In the genomic region with DNA sequence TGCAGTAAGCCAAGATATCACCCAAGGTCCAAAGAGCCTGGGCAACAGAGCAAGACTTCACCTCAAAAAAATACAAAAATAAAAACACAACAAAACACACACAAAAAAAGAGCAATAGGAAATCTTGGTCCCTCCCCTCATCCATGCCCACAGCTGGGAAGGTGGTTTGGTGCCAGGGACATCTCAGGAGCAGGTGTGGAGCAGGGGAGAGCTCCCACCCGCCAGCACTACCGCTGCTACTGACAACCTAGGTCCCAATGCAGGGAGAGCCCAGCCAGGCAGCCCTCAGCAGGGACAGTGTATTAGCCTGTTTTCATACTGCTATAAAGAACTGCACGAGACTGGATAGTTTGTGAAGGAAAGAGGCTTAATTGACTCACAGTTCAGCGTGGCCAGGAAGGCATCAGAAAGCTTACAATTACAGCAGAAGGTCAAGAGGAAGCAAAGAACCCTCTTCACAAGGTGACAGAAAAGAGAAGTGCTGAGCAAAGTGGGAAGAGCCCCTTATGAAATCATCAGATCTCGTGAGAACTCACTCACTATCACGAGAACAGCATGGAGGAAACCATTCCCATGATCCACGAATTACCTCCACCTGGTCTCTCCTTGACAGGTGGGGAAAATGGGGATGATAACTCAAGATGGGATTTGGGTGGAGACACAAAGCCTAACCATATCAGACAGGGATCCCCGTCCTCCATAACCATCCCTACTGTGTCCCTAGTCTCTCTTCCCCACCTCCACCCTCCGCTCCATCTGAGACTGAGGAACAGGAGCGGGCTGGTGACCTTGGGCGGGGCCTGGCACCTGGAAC, we compare ENCODE assay signal across 2 cellular contexts.
TF ChIP-seq lines count a peak whose summit lies in the region.

No MANE protein-coding gene starts in this region.

TF ChIP-seq in IMR-90, 13 proteins besides CTCF, POLR2A, EP300 and RAD21 (continued from another document):
- TF ChIP-seq NFE2L2 (IDR thresholded peaks at IDR 0.05; ENCODE audit: low read depth, low read length) (no peak), CHD1 (IDR thresholded peaks at IDR 0.05; ENCODE audit: low read depth, low read length) (no peak), BHLHE40 (IDR thresholded peaks at IDR 0.05; ENCODE audit: low read depth, low read length) (no peak), RCOR1 (IDR thresholded peaks at IDR 0.05; ENCODE audit: insufficient replicate concordance, low read length) (no peak), RFX5 (IDR thresholded peaks at IDR 0.05; ENCODE audit: low read depth, low read length) (no peak), FOS (IDR thresholded peaks at IDR 0.05; ENCODE audit: low read depth, low read length) (no peak), SMC3 (IDR thresholded peaks at IDR 0.05; ENCODE audit: low read depth, low read length) (no peak), MAZ (IDR thresholded peaks at IDR 0.05; ENCODE audit: borderline replicate concordance, low read depth, low read length) (no peak), USF2 (IDR thresholded peaks at IDR 0.05; ENCODE audit: low read depth, low read length) (no peak)
- TF ChIP-seq, protein P1, sequence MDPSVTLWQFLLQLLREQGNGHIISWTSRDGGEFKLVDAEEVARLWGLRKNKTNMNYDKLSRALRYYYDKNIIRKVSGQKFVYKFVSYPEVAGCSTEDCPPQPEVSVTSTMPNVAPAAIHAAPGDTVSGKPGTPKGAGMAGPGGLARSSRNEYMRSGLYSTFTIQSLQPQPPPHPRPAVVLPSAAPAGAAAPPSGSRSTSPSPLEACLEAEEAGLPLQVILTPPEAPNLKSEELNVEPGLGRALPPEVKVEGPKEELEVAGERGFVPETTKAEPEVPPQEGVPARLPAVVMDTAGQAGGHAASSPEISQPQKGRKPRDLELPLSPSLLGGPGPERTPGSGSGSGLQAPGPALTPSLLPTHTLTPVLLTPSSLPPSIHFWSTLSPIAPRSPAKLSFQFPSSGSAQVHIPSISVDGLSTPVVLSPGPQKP (IDR thresholded peaks at IDR 0.05; ENCODE audit: borderline replicate concordance, low read depth, low read length): no peak

TF ChIP-seq in GM23338, 12 proteins besides CTCF, POLR2A, EP300 and RAD21 (continued from another document):
- no peak for TF ChIP-seq ZNF331 (CRISPR knock-in tag; IDR thresholded peaks at IDR 0.05; ENCODE audit: low read depth)
- TF ChIP-seq, protein P2, sequence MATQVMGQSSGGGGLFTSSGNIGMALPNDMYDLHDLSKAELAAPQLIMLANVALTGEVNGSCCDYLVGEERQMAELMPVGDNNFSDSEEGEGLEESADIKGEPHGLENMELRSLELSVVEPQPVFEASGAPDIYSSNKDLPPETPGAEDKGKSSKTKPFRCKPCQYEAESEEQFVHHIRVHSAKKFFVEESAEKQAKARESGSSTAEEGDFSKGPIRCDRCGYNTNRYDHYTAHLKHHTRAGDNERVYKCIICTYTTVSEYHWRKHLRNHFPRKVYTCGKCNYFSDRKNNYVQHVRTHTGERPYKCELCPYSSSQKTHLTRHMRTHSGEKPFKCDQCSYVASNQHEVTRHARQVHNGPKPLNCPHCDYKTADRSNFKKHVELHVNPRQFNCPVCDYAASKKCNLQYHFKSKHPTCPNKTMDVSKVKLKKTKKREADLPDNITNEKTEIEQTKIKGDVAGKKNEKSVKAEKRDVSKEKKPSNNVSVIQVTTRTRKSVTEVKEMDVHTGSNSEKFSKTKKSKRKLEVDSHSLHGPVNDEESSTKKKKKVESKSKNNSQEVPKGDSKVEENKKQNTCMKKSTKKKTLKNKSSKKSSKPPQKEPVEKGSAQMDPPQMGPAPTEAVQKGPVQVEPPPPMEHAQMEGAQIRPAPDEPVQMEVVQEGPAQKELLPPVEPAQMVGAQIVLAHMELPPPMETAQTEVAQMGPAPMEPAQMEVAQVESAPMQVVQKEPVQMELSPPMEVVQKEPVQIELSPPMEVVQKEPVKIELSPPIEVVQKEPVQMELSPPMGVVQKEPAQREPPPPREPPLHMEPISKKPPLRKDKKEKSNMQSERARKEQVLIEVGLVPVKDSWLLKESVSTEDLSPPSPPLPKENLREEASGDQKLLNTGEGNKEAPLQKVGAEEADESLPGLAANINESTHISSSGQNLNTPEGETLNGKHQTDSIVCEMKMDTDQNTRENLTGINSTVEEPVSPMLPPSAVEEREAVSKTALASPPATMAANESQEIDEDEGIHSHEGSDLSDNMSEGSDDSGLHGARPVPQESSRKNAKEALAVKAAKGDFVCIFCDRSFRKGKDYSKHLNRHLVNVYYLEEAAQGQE (IDR thresholded peaks at IDR 0.05; ENCODE audit: unreplicated experiment): no peak
- no peak for TF ChIP-seq STAT1 (IDR thresholded peaks at IDR 0.05; ENCODE audit: unreplicated experiment)
